Comparison of ENCODE assay signal across 9 cellular contexts in the genomic region with DNA sequence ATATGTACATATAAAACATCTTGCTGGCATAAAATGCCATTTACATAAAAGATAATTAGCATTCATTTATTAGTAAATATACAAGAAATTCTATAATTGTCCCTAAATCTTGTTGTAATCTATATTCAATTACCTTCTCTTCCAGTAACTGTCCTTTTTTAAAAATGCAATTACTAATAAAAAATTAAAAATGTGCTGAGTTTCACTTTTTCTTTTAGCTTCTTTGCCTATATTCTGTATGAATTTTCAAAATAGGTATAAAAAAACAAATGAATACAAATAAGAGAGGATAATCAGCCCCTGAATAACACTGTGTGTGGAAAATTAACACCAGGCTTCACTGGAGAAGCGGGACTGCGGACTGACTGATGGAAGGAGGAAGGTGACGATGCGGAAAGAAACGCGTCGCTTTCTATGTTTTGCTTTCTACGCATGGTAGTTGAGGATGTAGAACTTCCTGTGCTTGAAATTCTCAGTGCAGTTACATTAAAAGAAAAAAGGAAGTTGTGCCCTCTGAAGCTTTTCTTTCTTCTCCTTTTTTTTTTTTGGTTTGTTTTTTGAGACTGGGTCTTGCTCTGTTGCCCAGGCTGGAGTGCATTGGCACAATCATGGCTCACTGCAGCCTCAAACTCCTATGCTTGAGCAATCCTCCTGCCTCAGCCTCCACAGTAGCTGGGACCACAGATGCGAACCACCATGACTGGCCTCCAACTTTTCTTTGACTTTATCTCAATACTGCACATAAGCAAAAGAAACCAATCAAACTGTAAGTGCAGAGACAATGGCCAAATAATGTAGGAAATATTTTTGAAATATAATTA. TPM values are rescaled to one million over a fixed set of nuclear protein-coding genes. Genes with fewer than 3 reads are reported as not detected.
DNase-seq lines count a peak whose midpoint lies in the region; ATAC-seq and TF ChIP-seq lines count a peak whose summit lies in the region.
"Had no signal": no experiment of that assay in that cellular context is flagged by ENCODE, and none has a peak within 500 bp of the region (broad histone marks: within the 10 kb centered on the region; RNA-seq: fewer than 3 reads in every experiment).

No MANE protein-coding gene starts in this region.

- in situ Hi-C loops in HAP-1 (cut with MboI; ENCODE audit: low sequenced_read_pairs): no loop called here

- H3K4me1 ChIP-seq in HAP-1: no peaks in the 10 kb centered on the region

- DNase-seq in T-helper 2 cell treated with Interferon-gamma antibody and Interleukin-4, amounts not matched to agents 5 μg/mL and 100 μg/mL, for 36 hours (ENCODE audit: low spot score): no peak
- peak; percentile 65 for DNase-seq in medulla oblongata (ENCODE audit: extremely low spot score)
- DNase-seq in SHP77 treated with DMSO at 0.1 percent for 48 hours (lab: John Stamatoyannopoulos, UW): no peak
- DNase-seq in chondrocyte (ENCODE audit: low spot score): no peak
- DNase-seq in HAP-1 (ENCODE audit: low spot score in 2 of 2): no peak
- no peak for DNase-seq in NCI-H2227 treated with DMSO at 0.1 percent for 48 hours (lab: John Stamatoyannopoulos, UW)

- H3K36me3 Mint-ChIP-seq in T-helper 2 cell treated with Interferon-gamma antibody and Interleukin-4, amounts not matched to agents 5 μg/mL and 100 μg/mL, for 36 hours (ENCODE audit: low read depth): peaks cover 2% of the 10 kb centered on the region
- H3K36me3 Mint-ChIP-seq in chondrocyte (ENCODE audit: low read depth): no peaks in the 10 kb centered on the region

- H3K36me3 ChIP-seq in HAP-1 (replicated peaks): no peaks in the 10 kb centered on the region
- H3K36me3 ChIP-seq: upper lobe of left lung had no signal

- H3K27ac Mint-ChIP-seq in T-helper 2 cell treated with Interferon-gamma antibody and Interleukin-4, amounts not matched to agents 5 μg/mL and 100 μg/mL, for 36 hours: peak overlapping the region; percentile 81
- H3K27ac Mint-ChIP-seq in chondrocyte (ENCODE audit: unreplicated experiment): no peak overlapping the region

- peaks cover 12% of the 10 kb centered on the region for H3K27me3 Mint-ChIP-seq in T-helper 2 cell treated with Interferon-gamma antibody and Interleukin-4, amounts not matched to agents 5 μg/mL and 100 μg/mL, for 36 hours (ENCODE audit: low read depth)
- H3K27me3 Mint-ChIP-seq in chondrocyte (ENCODE audit: low read depth): no peaks in the 10 kb centered on the region

- H3K4me3 Mint-ChIP-seq in T-helper 2 cell treated with Interferon-gamma antibody and Interleukin-4, amounts not matched to agents 5 μg/mL and 100 μg/mL, for 36 hours: peak overlapping the region; percentile 81
- no peak overlapping the region for H3K4me3 Mint-ChIP-seq in chondrocyte (ENCODE audit: unreplicated experiment)

- H3K9me3 ChIP-seq in HAP-1: no peaks in the 10 kb centered on the region
- H3K9me3 ChIP-seq: upper lobe of left lung had no signal

- ATAC-seq in GM18520 (IDR thresholded peaks at IDR 0.05; ENCODE audit: unreplicated experiment): peak; percentile 56
- ATAC-seq in HG02885 (IDR thresholded peaks at IDR 0.05; ENCODE audit: poor library complexity, unreplicated experiment): peak; percentile 75

- H3K4me3 ChIP-seq in HAP-1: no peak overlapping the region

- H3K9me3 Mint-ChIP-seq in T-helper 2 cell treated with Interferon-gamma antibody and Interleukin-4, amounts not matched to agents 5 μg/mL and 100 μg/mL, for 36 hours: no peaks in the 10 kb centered on the region
- H3K9me3 Mint-ChIP-seq in chondrocyte (ENCODE audit: low read depth): peaks cover 6% of the 10 kb centered on the region

- H3K27me3 ChIP-seq in HAP-1 (ENCODE audit: low read depth): no peaks in the 10 kb centered on the region
- H3K27me3 ChIP-seq: upper lobe of left lung had no signal

- peaks cover 21% of the 10 kb centered on the region for H3K4me1 Mint-ChIP-seq in T-helper 2 cell treated with Interferon-gamma antibody and Interleukin-4, amounts not matched to agents 5 μg/mL and 100 μg/mL, for 36 hours (ENCODE audit: low read depth)
- peaks cover 9% of the 10 kb centered on the region for H3K4me1 Mint-ChIP-seq in chondrocyte (ENCODE audit: low read depth)

- TF ChIP-seq CTCF in chondrocyte (IDR thresholded peaks at IDR 0.05): no peak

RNA-seq across cellular contexts. Expression of a gene that starts 7.4 kb away (rescaled TPM):
- 72.0 to 74.2 TPM (median 73.6 TPM) in 3 replicates for total RNA-seq in chondrocyte
